In genomic region chr17:39663340-39663687, GRCh38 we compare ENCODE assay signal across 15 cellular contexts. TPM values are rescaled to one million over a fixed set of nuclear protein-coding genes. Genes with fewer than 3 reads are reported as not detected.
DNase-seq lines count a peak whose midpoint lies in the region; ATAC-seq, FAIRE-seq and TF ChIP-seq lines count a peak whose summit lies in the region.
"Had no signal": no experiment of that assay in that cellular context is flagged by ENCODE, and none has a peak within 500 bp of the region (broad histone marks: within the 10 kb centered on the region; RNA-seq: fewer than 3 reads in every experiment).

No MANE protein-coding gene starts in this region.

- no peak overlapping the region for H3K27ac Mint-ChIP-seq in GM23338
- H3K27ac Mint-ChIP-seq: dendritic cell treated with granulocyte-macrophage colony-stimulating factor and Interleukin-4, amounts not matched to agents 40 ng/mL and 50 ng/mL, for 4 days; T-helper 17 cell had no signal

- TF ChIP-seq EP300 in K562 (IDR thresholded peaks at IDR 0.05; ENCODE audit: low read length): no peak

- no TSS peak for BruUV-seq in K562 (replicated peaks; lab: Mats Ljungman, UMichigan)

- peaks cover 14% of the 10 kb centered on the region; the same call in 2 of the 3 replicates for H3K36me3 Mint-ChIP-seq in GM23338 (ENCODE audit: low read depth)

- H3K9ac ChIP-seq in K562 (ENCODE audit: insufficient read depth in 1 of 2, low read depth in 2 of 2, low read length in 2 of 2): no peak overlapping the region

- no peak for FAIRE-seq in K562 (lab: Jason Lieb, UNC)
- FAIRE-seq: GM19239 had no signal

- no peak for TF ChIP-seq RAD21 in K562 (CRISPR knock-in tag; conservative IDR thresholded peaks at IDR 0.05 in 1 of 2, IDR thresholded peaks at IDR 0.05 in 1 of 2)

- TF ChIP-seq POLR2A in K562 (conservative IDR thresholded peaks at IDR 0.05): no peak
- no peak for TF ChIP-seq POLR2A in prostate gland (IDR thresholded peaks at IDR 0.05)

- no peaks in the 10 kb centered on the region; the same call in 1 of the 2 replicates for H4K20me1 ChIP-seq in GM23338 (replicated peaks; ENCODE audit: insufficient read depth)
- H4K20me1 ChIP-seq in K562 (replicated peaks; ENCODE audit: control insufficient read depth, insufficient read depth, low read length): no peaks in the 10 kb centered on the region

- H3K9me1 ChIP-seq in K562 (ENCODE audit: control insufficient read depth, insufficient read depth, low read length): no peaks in the 10 kb centered on the region

- intact Hi-C loops in K562 (cut with micrococcal nuclease): no loop called here
- intact Hi-C loops in prostate gland (cut with DNase I): no loop called here

- H3K4me1 ChIP-seq in GM23338 (ENCODE audit: insufficient read depth): peaks cover 42% of the 10 kb centered on the region
- H3K4me1 ChIP-seq in K562 (replicated peaks in 1 of 2; ENCODE audit: control insufficient read depth in 2 of 2, insufficient read depth in 2 of 2, low read length in 2 of 2): peaks cover 25 to 82% of the 10 kb centered on the region in 2 experiments
- H3K4me1 ChIP-seq in prostate gland (replicated peaks): peaks cover 13% of the 10 kb centered on the region

- H3K9me3 ChIP-seq in K562 (replicated peaks; ENCODE audit: control insufficient read depth, insufficient read depth, low read depth, low read length) (no peaks in the 10 kb centered on the region), prostate gland (no peaks in the 10 kb centered on the region)

- H3K4me2 ChIP-seq in GM23338 (no peak overlapping the region; the same call in 1 of the 2 replicates), K562 (ENCODE audit: insufficient read depth, low read length) (no peak overlapping the region)

- POLR2A ChIA-PET in K562 (lab: Yijun Ruan, JAX): interaction anchor here (0.7 to 1.0 kb wide), 3 partner anchors 12 to 25 kb away, joined by 3 to 4 read pairs (median 4); partner anchors contain the start of gene PGAP3

- TF ChIP-seq CTCF in GM23338 (conservative IDR thresholded peaks at IDR 0.05; ENCODE audit: low read depth in 2 of 2) (no peak), K562 (IDR thresholded peaks at IDR 0.05 in 2 of 3, conservative IDR thresholded peaks at IDR 0.05 in 1 of 3; ENCODE audit: insufficient read depth in 2 of 3, low read depth in 1 of 3, low read length in 3 of 3) (no peak), prostate gland (IDR thresholded peaks at IDR 0.05) (no peak)

- WGBS in K562 (ENCODE audit: insufficient coverage, low coverage, missing lambda C conversion rate): 35% methylated on average over 3 of the region's 4 CpGs
- WGBS in prostate gland: 81% methylated on average over 2 of the region's 4 CpGs

- DNase-seq in GM23338 (ENCODE audit: low spot score) (peak; percentile 64), K562 (ENCODE audit: extremely low read depth in 1 of 4, low spot score in 3 of 4) (peak in 2 of 4 experiments; percentile 45 to 46), prostate gland (ENCODE audit: low spot score) (no peak), NCI-H146 treated with DMSO at 0.1 percent for 48 hours (lab: John Stamatoyannopoulos, UW; ENCODE audit: unreplicated experiment) (no peak), DMS53 (lab: John Stamatoyannopoulos, UW) (no peak)
- DNase-seq: activated CD4-positive, alpha-beta T cell treated with anti-CD3 and anti-CD28 coated beads for 4 hours; amygdala; GDM1; NCI-H1417 treated with DMSO at 0.1 percent for 48 hours; RPMI8226; stimulated activated naive CD8-positive, alpha-beta T cell treated with anti-CD3 and anti-CD28 coated beads, Interleukin-15, Interleukin-2, amounts not matched to agents 100 U/mL and 50 U/mL, for 24 hours; T-helper 17 cell had no signal

- peak overlapping the region; percentile 51; the same call in 1 of the 2 replicates for H3K4me3 ChIP-seq in GM23338
- H3K4me3 ChIP-seq in K562: no peak overlapping the region
- H3K4me3 ChIP-seq in prostate gland: no peak overlapping the region

- H3K36me3 ChIP-seq in GM23338 (ENCODE audit: insufficient read depth) (no peaks in the 10 kb centered on the region), K562 (ENCODE audit: control insufficient read depth, insufficient read depth, low read length) (peaks cover 47% of the 10 kb centered on the region; the same call in 1 of the 3 replicates), prostate gland (no peaks in the 10 kb centered on the region)

- no peak overlapping the region for H2AFZ ChIP-seq in GM23338
- no peak overlapping the region for H2AFZ ChIP-seq in K562 (ENCODE audit: low read depth, low read length)

- H3K79me2 ChIP-seq in GM23338 (replicated peaks; ENCODE audit: insufficient read depth) (no peaks in the 10 kb centered on the region), K562 (ENCODE audit: control insufficient read depth, insufficient read depth, low read length) (0 out of 3 replicates have a peak, but pooled peaks cover 2% of the 10 kb centered on the region)

- peaks cover 15% of the 10 kb centered on the region for H3K27me3 Mint-ChIP-seq in GM23338 (ENCODE audit: insufficient read depth, low read depth, poor library complexity)

- peaks cover 3% of the 10 kb centered on the region for H3F3A ChIP-seq in GM23338 (replicated peaks; ENCODE audit: low read depth)

- H3K4me3 Mint-ChIP-seq in GM23338: no peak overlapping the region
- H3K4me3 Mint-ChIP-seq: dendritic cell treated with granulocyte-macrophage colony-stimulating factor and Interleukin-4, amounts not matched to agents 40 ng/mL and 50 ng/mL, for 4 days; T-helper 17 cell had no signal

- CTCF ChIA-PET in K562 (lab: Yijun Ruan, JAX; ENCODE audit: low intra/inter-chr PET ratio): interaction anchor here (0.7 kb wide), 1 partner anchor 10 kb away, joined by 3 read pairs; no protein-coding TSS in a partner anchor

- no peaks in the 10 kb centered on the region for H3K9me2 ChIP-seq in GM23338 (ENCODE audit: insufficient read depth)

- ATAC-seq in GM23338: peak; percentile 3
- ATAC-seq in K562: no peak
- no peak for ATAC-seq in HG03460 (IDR thresholded peaks at IDR 0.05; ENCODE audit: unreplicated experiment)
- ATAC-seq: stimulated activated naive CD8-positive, alpha-beta T cell treated with anti-CD3 and anti-CD28 coated beads, Interleukin-15, Interleukin-2, amounts not matched to agents 100 U/mL and 50 U/mL, for 24 hours; T-helper 17 cell had no signal

- in situ Hi-C loops in K562 (cut with MboI): no loop called here

- H3K9me3 Mint-ChIP-seq in GM23338: no peaks in the 10 kb centered on the region; the same call in 2 of the 3 replicates
- H3K9me3 Mint-ChIP-seq: dendritic cell treated with granulocyte-macrophage colony-stimulating factor and Interleukin-4, amounts not matched to agents 40 ng/mL and 50 ng/mL, for 4 days had no signal

- H3K27me3 ChIP-seq in GM23338 (ENCODE audit: insufficient read depth) (peaks cover 27% of the 10 kb centered on the region), K562 (ENCODE audit: control insufficient read depth in 2 of 2, insufficient read depth in 2 of 2, low read length in 2 of 2) (no peaks in the 10 kb centered on the region), prostate gland (replicated peaks; ENCODE audit: insufficient read depth) (no peaks in the 10 kb centered on the region)

- H3K4me1 Mint-ChIP-seq in GM23338: peaks cover 44% of the 10 kb centered on the region
- H3K4me1 Mint-ChIP-seq: T-helper 17 cell had no signal

- H3K27ac ChIP-seq in GM23338 (ENCODE audit: low read depth): 0 out of 2 replicates have a peak overlapping the region, but pooled peaks have one; percentile 59
- H3K27ac ChIP-seq in K562 (ENCODE audit: extremely low read depth, low read depth, low read length): no peak overlapping the region
- H3K27ac ChIP-seq in prostate gland: peak overlapping the region; percentile 27 to 29

RNA-seq across cellular contexts. Expression of gene TCAP, which starts 1.8 kb away (rescaled TPM):
- 0.74 and 2.1 TPM in 2 replicates for total RNA-seq in GM23338 (2014; rRNA removed; shearing (Covaris generic))
- polyA plus RNA-seq in GM23338 (2016; fragmentation: Nextera tagmentation; extraction: Ambion mirVana): 0.61 and 0.80 TPM in 2 replicates
- 3.6 and 11.8 TPM in 2 replicates for total RNA-seq in K562 (2011; cell fraction: chromatin; rRNA removed; ENCODE audit: low replicate concordance)
- total RNA-seq in K562 (2011; cell fraction: nucleolus; rRNA removed): 6.8 and 7.2 TPM in 2 replicates
- total RNA-seq in K562 (2011; cell fraction: nucleoplasm; rRNA removed): 5.1 and 6.0 TPM in 2 replicates
- total RNA-seq in K562 (2014; rRNA removed): 0.82 and 1.2 TPM in 2 replicates
- total RNA-seq in K562 (2014; rRNA removed; fragmentation: Illumina TruSeq; extraction: Trizol): 0.29 and 0.33 TPM in 2 replicates
- 0.98 and 1.4 TPM in 2 replicates for total RNA-seq in K562 (2015; rRNA removed; fragmentation: Illumina TruSeq; extraction: Trizol)
- 1.1 and 1.4 TPM in 2 replicates for total RNA-seq in K562 (2021)
- polyA plus RNA-seq in K562 (2011; rRNA removed): 0.58 and 0.67 TPM in 2 replicates
- 0.34 and 0.92 TPM in 2 replicates for polyA plus RNA-seq in K562 (2011; cell fraction: cytosol; rRNA removed)
- polyA plus RNA-seq in K562 (2011; cell fraction: nucleus; rRNA removed): 3.7 and 7.7 TPM in 2 replicates
- 1.4 and 3.2 TPM in 2 replicates for polyA plus RNA-seq in K562 (2012)
- polyA plus RNA-seq in K562 (2014; fragmentation: Illumina TruSeq; extraction: Trizol): 0.65 and 0.73 TPM in 2 replicates
- not detected for polyA plus RNA-seq in K562 (2014; fragmentation: Nextera tagmentation; extraction: Ambion mirVana)
- 0.86 and 1.4 TPM in 2 replicates for polyA plus RNA-seq in K562 (2014; rRNA removed)
- 0.33 and 0.53 TPM in 2 replicates for polyA minus RNA-seq in K562 (2011; rRNA and poly(A)+ RNA removed)
- polyA minus RNA-seq in K562 (2011; cell fraction: cytosol; rRNA and poly(A)+ RNA removed): not detected in 2 replicates
- 1.6 and 2.2 TPM in 2 replicates for polyA minus RNA-seq in K562 (2011; cell fraction: nucleus; rRNA and poly(A)+ RNA removed)
- 10 to 100 TPM in 1 of 2 donors, 1 to 10 TPM in 1; 4.3 to 44.3 TPM for total RNA-seq in prostate gland

RNA-seq across cellular contexts. Expression of gene PNMT, which starts 4.9 kb away (rescaled TPM):
- 1.9 and 2.3 TPM in 2 replicates for total RNA-seq in GM23338 (2014; rRNA removed; shearing (Covaris generic))
- polyA plus RNA-seq in GM23338 (2016; fragmentation: Nextera tagmentation; extraction: Ambion mirVana) (2.5 and 4.4 TPM in 2 replicates), K562 (2011; rRNA removed) (3.3 and 5.8 TPM in 2 replicates), K562 (2014; fragmentation: Illumina TruSeq; extraction: Trizol) (3.1 and 9.3 TPM in 2 replicates), K562 (2014; fragmentation: Nextera tagmentation; extraction: Ambion mirVana) (1 to 10 TPM in 1 of 2 experiments, under 1 TPM in 1; 0.55 to 1.5 TPM), K562 (2014; rRNA removed) (17.8 and 20.0 TPM in 2 replicates)
- total RNA-seq in K562 (2011; cell fraction: chromatin; rRNA removed; ENCODE audit: low replicate concordance): 0.81 and 8.9 TPM in 2 replicates
- total RNA-seq in K562 (2011; cell fraction: nucleolus; rRNA removed): 7.3 and 7.9 TPM in 2 replicates
- total RNA-seq in K562 (2011; cell fraction: nucleoplasm; rRNA removed): 6.0 and 8.4 TPM in 2 replicates
- total RNA-seq in K562 (2014; rRNA removed) (15.8 and 18.1 TPM in 2 replicates), K562 (2014; rRNA removed; fragmentation: Illumina TruSeq; extraction: Trizol) (2.0 and 3.0 TPM in 2 replicates), K562 (2015; rRNA removed; fragmentation: Illumina TruSeq; extraction: Trizol) (9.0 and 9.6 TPM in 2 replicates), K562 (2021) (17.2 and 17.4 TPM in 2 replicates), prostate gland (1 to 10 TPM; 2.7 to 5.8 TPM)
- 3.3 and 24.0 TPM in 2 replicates for polyA plus RNA-seq in K562 (2011; cell fraction: cytosol; rRNA removed)
- 8.7 and 33.8 TPM in 2 replicates for polyA plus RNA-seq in K562 (2011; cell fraction: nucleus; rRNA removed)
- polyA plus RNA-seq in K562 (2012): 23.3 and 34.1 TPM in 2 replicates
- 0.21 and 1.8 TPM in 2 replicates for polyA minus RNA-seq in K562 (2011; rRNA and poly(A)+ RNA removed)
- 1.5 and 6.7 TPM in 2 replicates for polyA minus RNA-seq in K562 (2011; cell fraction: cytosol; rRNA and poly(A)+ RNA removed)
- 1.00 and 1.8 TPM in 2 replicates for polyA minus RNA-seq in K562 (2011; cell fraction: nucleus; rRNA and poly(A)+ RNA removed)
- total RNA-seq: T-helper 17 cell had no signal

RNA-seq across cellular contexts. Expression of gene PGAP3, which starts 24.5 kb away (rescaled TPM):
- total RNA-seq in GM23338 (2014; rRNA removed; shearing (Covaris generic)): 10.7 and 12.8 TPM in 2 replicates
- 7.0 and 8.2 TPM in 2 replicates for polyA plus RNA-seq in GM23338 (2016; fragmentation: Nextera tagmentation; extraction: Ambion mirVana)
- 10.0 and 22.8 TPM in 2 replicates for total RNA-seq in K562 (2011; cell fraction: chromatin; rRNA removed; ENCODE audit: low replicate concordance)
- total RNA-seq in K562 (2011; cell fraction: nucleolus; rRNA removed): 19.2 and 22.0 TPM in 2 replicates
- 14.4 and 20.3 TPM in 2 replicates for total RNA-seq in K562 (2011; cell fraction: nucleoplasm; rRNA removed)
- 4.5 and 5.5 TPM in 2 replicates for total RNA-seq in K562 (2014; rRNA removed)
- total RNA-seq in K562 (2014; rRNA removed; fragmentation: Illumina TruSeq; extraction: Trizol): 2.1 and 4.0 TPM in 2 replicates
- total RNA-seq in K562 (2015; rRNA removed; fragmentation: Illumina TruSeq; extraction: Trizol): 3.9 and 5.2 TPM in 2 replicates
- 7.5 and 9.4 TPM in 2 replicates for total RNA-seq in K562 (2021)
- polyA plus RNA-seq in K562 (2011; rRNA removed): 5.3 and 6.0 TPM in 2 replicates
- polyA plus RNA-seq in K562 (2011; cell fraction: cytosol; rRNA removed): 5.6 and 10.7 TPM in 2 replicates
- 18.7 and 30.5 TPM in 2 replicates for polyA plus RNA-seq in K562 (2011; cell fraction: nucleus; rRNA removed)
- 8.4 and 12.5 TPM in 2 replicates for polyA plus RNA-seq in K562 (2012)
- polyA plus RNA-seq in K562 (2014; fragmentation: Illumina TruSeq; extraction: Trizol): 5.5 and 5.9 TPM in 2 replicates
- polyA plus RNA-seq in K562 (2014; fragmentation: Nextera tagmentation; extraction: Ambion mirVana): under 1 TPM; 0.38 to 0.76 TPM
- 5.6 and 7.1 TPM in 2 replicates for polyA plus RNA-seq in K562 (2014; rRNA removed)
- 1.1 and 4.4 TPM in 2 replicates for polyA minus RNA-seq in K562 (2011; rRNA and poly(A)+ RNA removed)
- 2.8 and 8.3 TPM in 2 replicates for polyA minus RNA-seq in K562 (2011; cell fraction: cytosol; rRNA and poly(A)+ RNA removed)
- 2.0 and 4.3 TPM in 2 replicates for polyA minus RNA-seq in K562 (2011; cell fraction: nucleus; rRNA and poly(A)+ RNA removed)
- total RNA-seq in prostate gland: 10 to 100 TPM; 44.6 to 50.0 TPM

RNA-seq across cellular contexts. Expression of gene STARD3, which starts 26.4 kb away (rescaled TPM):
- total RNA-seq in GM23338 (2014; rRNA removed; shearing (Covaris generic)): 39.7 and 53.3 TPM in 2 replicates
- polyA plus RNA-seq in GM23338 (2016; fragmentation: Nextera tagmentation; extraction: Ambion mirVana): 26.4 and 31.5 TPM in 2 replicates
- total RNA-seq in K562 (2011; cell fraction: chromatin; rRNA removed; ENCODE audit: low replicate concordance): 89.9 and 212 TPM in 2 replicates
- total RNA-seq in K562 (2011; cell fraction: nucleolus; rRNA removed): 162 and 190 TPM in 2 replicates
- total RNA-seq in K562 (2011; cell fraction: nucleoplasm; rRNA removed): 132 TPM in 2 replicates
- 41.1 and 46.0 TPM in 2 replicates for total RNA-seq in K562 (2014; rRNA removed)
- total RNA-seq in K562 (2014; rRNA removed; fragmentation: Illumina TruSeq; extraction: Trizol): 18.6 and 22.0 TPM in 2 replicates
- 31.6 and 32.1 TPM in 2 replicates for total RNA-seq in K562 (2015; rRNA removed; fragmentation: Illumina TruSeq; extraction: Trizol)
- 60.2 and 69.3 TPM in 2 replicates for total RNA-seq in K562 (2021)
- polyA plus RNA-seq in K562 (2011; rRNA removed): 64.4 and 64.9 TPM in 2 replicates
- polyA plus RNA-seq in K562 (2011; cell fraction: cytosol; rRNA removed): 45.8 and 114 TPM in 2 replicates
- 254 and 418 TPM in 2 replicates for polyA plus RNA-seq in K562 (2011; cell fraction: nucleus; rRNA removed)
- polyA plus RNA-seq in K562 (2012): 58.5 and 83.7 TPM in 2 replicates
- 51.1 and 62.4 TPM in 2 replicates for polyA plus RNA-seq in K562 (2014; fragmentation: Illumina TruSeq; extraction: Trizol)
- 1 to 10 TPM in 1 of 2 experiments, under 1 TPM in 1; 0.63 to 1.9 TPM for polyA plus RNA-seq in K562 (2014; fragmentation: Nextera tagmentation; extraction: Ambion mirVana)
- polyA plus RNA-seq in K562 (2014; rRNA removed): 79.9 and 87.0 TPM in 2 replicates
- polyA minus RNA-seq in K562 (2011; rRNA and poly(A)+ RNA removed): 27.4 and 54.1 TPM in 2 replicates
- polyA minus RNA-seq in K562 (2011; cell fraction: cytosol; rRNA and poly(A)+ RNA removed): 25.1 and 39.6 TPM in 2 replicates
- 62.2 and 85.6 TPM in 2 replicates for polyA minus RNA-seq in K562 (2011; cell fraction: nucleus; rRNA and poly(A)+ RNA removed)
- 100 to 1,000 TPM in 1 of 2 donors, 10 to 100 TPM in 1; 52.5 to 202 TPM for total RNA-seq in prostate gland

RNA-seq across cellular contexts. Expression of gene ERBB2, which starts 36.5 kb away (rescaled TPM):
- total RNA-seq in GM23338 (2014; rRNA removed; shearing (Covaris generic)): 193 and 196 TPM in 2 replicates
- polyA plus RNA-seq in GM23338 (2016; fragmentation: Nextera tagmentation; extraction: Ambion mirVana) (44.9 and 46.2 TPM in 2 replicates), K562 (2011; rRNA removed) (3.2 and 4.7 TPM in 2 replicates), K562 (2014; fragmentation: Illumina TruSeq; extraction: Trizol) (3.4 and 4.2 TPM in 2 replicates), K562 (2014; fragmentation: Nextera tagmentation; extraction: Ambion mirVana) (under 1 TPM; 0.74 to 0.79 TPM), K562 (2014; rRNA removed) (4.1 and 6.3 TPM in 2 replicates)
- 14.2 and 27.1 TPM in 2 replicates for total RNA-seq in K562 (2011; cell fraction: chromatin; rRNA removed; ENCODE audit: low replicate concordance)
- total RNA-seq in K562 (2011; cell fraction: nucleolus; rRNA removed): 12.6 and 13.8 TPM in 2 replicates
- total RNA-seq in K562 (2011; cell fraction: nucleoplasm; rRNA removed): 12.0 and 14.7 TPM in 2 replicates
- total RNA-seq in K562 (2014; rRNA removed) (3.3 and 3.5 TPM in 2 replicates), K562 (2014; rRNA removed; fragmentation: Illumina TruSeq; extraction: Trizol) (2.7 and 2.8 TPM in 2 replicates), K562 (2015; rRNA removed; fragmentation: Illumina TruSeq; extraction: Trizol) (2.5 and 3.2 TPM in 2 replicates), K562 (2021) (4.6 and 5.6 TPM in 2 replicates), prostate gland (100 to 1,000 TPM; 112 to 172 TPM)
- polyA plus RNA-seq in K562 (2011; cell fraction: cytosol; rRNA removed): 2.6 and 5.3 TPM in 2 replicates
- polyA plus RNA-seq in K562 (2011; cell fraction: nucleus; rRNA removed): 9.1 and 15.6 TPM in 2 replicates
- polyA plus RNA-seq in K562 (2012): 3.2 and 6.6 TPM in 2 replicates
- 3.3 and 5.3 TPM in 2 replicates for polyA minus RNA-seq in K562 (2011; rRNA and poly(A)+ RNA removed)
- 2.5 TPM in 2 replicates for polyA minus RNA-seq in K562 (2011; cell fraction: cytosol; rRNA and poly(A)+ RNA removed)
- polyA minus RNA-seq in K562 (2011; cell fraction: nucleus; rRNA and poly(A)+ RNA removed): 3.2 and 3.9 TPM in 2 replicates
